Comparison of ENCODE assay signal across 8 cellular contexts in the genomic region with DNA sequence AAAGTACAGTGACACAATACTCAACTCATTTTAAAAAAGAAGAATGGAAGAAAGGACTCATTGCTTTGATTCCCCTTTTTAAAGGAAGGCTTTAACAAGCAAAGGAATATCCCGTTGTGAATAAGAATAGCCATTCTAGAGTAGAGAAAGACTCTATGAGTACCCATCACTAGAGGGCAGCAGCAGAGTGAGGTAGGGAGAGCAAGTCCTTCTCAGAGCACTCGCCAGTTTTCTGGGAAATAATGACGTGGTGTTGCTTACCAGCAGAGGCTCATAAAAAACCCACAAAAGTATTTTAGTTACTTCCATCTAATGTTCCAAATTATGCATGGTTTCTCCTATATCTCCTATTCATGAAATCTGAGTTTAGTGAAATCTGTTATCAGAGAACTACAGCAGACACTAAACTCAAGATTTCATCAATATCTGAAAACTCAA.
DNase-seq lines count a peak whose midpoint lies in the region; ATAC-seq and TF ChIP-seq lines count a peak whose summit lies in the region.

No MANE protein-coding gene starts in this region.

- no peak overlapping the region for H3K27ac ChIP-seq in lung (ENCODE audit: low read depth in 1 of 2, low read length in 1 of 2)

- peaks cover 25 to 31% of the 10 kb centered on the region in 2 donors for H3K36me3 ChIP-seq in lung (ENCODE audit: control insufficient read depth in 2 of 2, insufficient read depth in 2 of 2, low read length in 2 of 2)

- H3K4me1 ChIP-seq in lung (ENCODE audit: control insufficient read depth in 2 of 2, insufficient read depth in 2 of 2, low read length in 2 of 2), result peaks cover 0 to 2% of the 10 kb centered on the region in 2 donors

- TF ChIP-seq CTCF in lung (IDR thresholded peaks at IDR 0.05; ENCODE audit: control extremely low read depth, extremely low read depth), result peak; percentile 82

- DNase-seq in Ammon's horn (ENCODE audit: low spot score) (peak; percentile 92), NCI-H526 treated with DMSO at 0.1 percent for 48 hours (lab: John Stamatoyannopoulos, UW) (peak; percentile 69), dermis microvascular lymphatic vessel endothelial cell (ENCODE audit: low read depth in 2 of 2) (peak; percentile 70 to 86), lung (ENCODE audit: low spot score) (peak; percentile 80)
- DNase-seq in activated CD4-positive, alpha-beta T cell treated with anti-CD3 and anti-CD28 coated beads for 4 hours, result peak; percentile 78 to 83
- DNase-seq in stimulated activated CD8-positive, alpha-beta memory T cell treated with anti-CD3 and anti-CD28 coated beads, Interleukin-15, amount 100 ng/mL, for 4 hours (ENCODE audit: low read depth in 2 of 2), result peak; percentile 27 to 63

- ATAC-seq in GM18909 (IDR thresholded peaks at IDR 0.05; ENCODE audit: poor library complexity, unreplicated experiment) (peak; percentile 81), HG03442 (IDR thresholded peaks at IDR 0.05; ENCODE audit: unreplicated experiment) (peak; percentile 89), lung (ENCODE audit: insufficient read depth, low FRiP score) (peak; percentile 76)

- H3K4me3 ChIP-seq in lung, result no peak overlapping the region

- no peaks in the 10 kb centered on the region for H3K27me3 ChIP-seq in lung (ENCODE audit: control insufficient read depth, insufficient read depth)

- 4 to 7% methylated on average over 3 of the region's 3 CpGs for WGBS in lung, 2 donors

- H3K9me3 ChIP-seq in lung (ENCODE audit: control insufficient read depth in 2 of 2, insufficient read depth in 1 of 2, low read length in 1 of 2), result no peaks in the 10 kb centered on the region
